ENCODE assay signal across 15 cellular contexts in the genomic region with DNA sequence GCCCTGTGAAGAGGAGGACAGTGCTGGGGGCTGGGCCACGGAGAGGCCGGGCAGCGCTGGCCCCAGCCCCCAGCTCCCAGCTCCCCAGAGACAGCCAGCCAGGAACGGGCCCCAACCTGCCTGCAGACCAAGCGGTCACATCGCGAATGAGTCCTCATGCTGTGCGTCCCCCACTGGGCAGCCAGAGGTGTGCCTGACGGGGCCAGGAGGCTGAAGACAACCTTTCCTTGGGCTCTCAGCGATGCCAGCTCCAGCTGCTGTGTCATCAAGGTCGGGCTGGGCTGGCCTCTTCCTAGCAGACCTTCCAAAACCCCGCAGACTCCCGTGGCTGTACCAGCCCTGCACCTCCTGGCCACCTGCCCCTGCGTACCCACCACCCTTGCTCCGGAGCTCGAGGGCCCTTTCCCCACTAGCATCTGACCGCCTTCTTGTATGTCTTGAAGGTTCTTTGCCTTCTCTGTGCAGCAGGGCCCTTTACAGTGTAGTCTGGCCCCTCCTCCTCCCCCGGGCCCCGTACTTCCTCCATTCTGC.
A peak's percentile ranks its signal among the peaks of the same experiment; 100 is the strongest.
DNase-seq lines count a peak whose midpoint lies in the region; ATAC-seq and TF ChIP-seq lines count a peak whose summit lies in the region.
"Had no signal": no experiment of that assay in that cellular context is flagged by ENCODE, and none has a peak within 500 bp of the region (broad histone marks: within the 10 kb centered on the region; RNA-seq: fewer than 3 reads in every experiment).

No MANE protein-coding gene starts in this region.

- WGBS in suprapubic skin: 88% methylated on average over 15 of the region's 19 CpGs

- intact Hi-C loops in ascending aorta (cut with DNase I): no loop called here
- intact Hi-C loops in left lung (cut with DNase I): no loop called here

- no peaks in the 10 kb centered on the region for H3K27me3 ChIP-seq in ascending aorta
- H3K27me3 ChIP-seq in left lung: peaks cover 0 to 4% of the 10 kb centered on the region in 2 donors
- H3K27me3 ChIP-seq in suprapubic skin: peaks cover 2% of the 10 kb centered on the region
- H3K27me3 ChIP-seq: hepatocyte, SJCRH30 had no signal

- TF ChIP-seq CTCF in ascending aorta (IDR thresholded peaks at IDR 0.05) (no peak), left lung (IDR thresholded peaks at IDR 0.05) (no peak), suprapubic skin (IDR thresholded peaks at IDR 0.05) (no peak)

- no peak for TF ChIP-seq EP300 in suprapubic skin (IDR thresholded peaks at IDR 0.05)

- H3K4me3 ChIP-seq in ascending aorta: no peak overlapping the region
- no peak overlapping the region for H3K4me3 ChIP-seq in left lung
- no peak overlapping the region for H3K4me3 ChIP-seq in suprapubic skin
- H3K4me3 ChIP-seq: hepatocyte, SJCRH30, thoracic aorta had no signal

- H3K9me3 ChIP-seq in ascending aorta (no peaks in the 10 kb centered on the region), left lung (no peaks in the 10 kb centered on the region), suprapubic skin (no peaks in the 10 kb centered on the region)
- H3K9me3 ChIP-seq: SJCRH30, thoracic aorta had no signal

- CTCF ChIA-PET in activated CD4-positive, alpha-beta T cell treated with anti-CD3 and anti-CD28 coated beads, Interleukin-2, amount 10 ng/mL, durations not matched to agents 7 days and 5 days (lab: Charles Lee): no interaction called here

- ATAC-seq in left lung: no peak
- ATAC-seq in HG03025 (IDR thresholded peaks at IDR 0.05; ENCODE audit: low FRiP score, unreplicated experiment): no peak
- ATAC-seq in GM18519 (IDR thresholded peaks at IDR 0.05; ENCODE audit: low FRiP score, unreplicated experiment): no peak

- no peaks in the 10 kb centered on the region for H3K27me3 Mint-ChIP-seq in activated CD4-positive, alpha-beta T cell treated with anti-CD3 and anti-CD28 coated beads, Interleukin-2, amount 10 ng/mL, durations not matched to agents 7 days and 5 days
- H3K27me3 Mint-ChIP-seq: activated CD4-positive, alpha-beta memory T cell treated with anti-CD3 and anti-CD28 coated beads, Interleukin-2, amount 10 ng/mL, durations not matched to agents 7 days and 5 days had no signal

- no peak for TF ChIP-seq POLR2A in suprapubic skin (IDR thresholded peaks at IDR 0.05)

- POLR2A ChIA-PET in activated CD4-positive, alpha-beta T cell treated with anti-CD3 and anti-CD28 coated beads, Interleukin-2, amount 10 ng/mL, durations not matched to agents 7 days and 5 days (lab: Charles Lee): no interaction called here

- H3K36me3 ChIP-seq in ascending aorta (no peaks in the 10 kb centered on the region), left lung (no peaks in the 10 kb centered on the region), suprapubic skin (no peaks in the 10 kb centered on the region)
- H3K36me3 ChIP-seq: SJCRH30, thoracic aorta had no signal

- no peaks in the 10 kb centered on the region for H3K9me3 Mint-ChIP-seq in activated CD4-positive, alpha-beta T cell treated with anti-CD3 and anti-CD28 coated beads, Interleukin-2, amount 10 ng/mL, durations not matched to agents 7 days and 5 days
- H3K9me3 Mint-ChIP-seq: activated CD4-positive, alpha-beta memory T cell treated with anti-CD3 and anti-CD28 coated beads, Interleukin-2, amount 10 ng/mL, durations not matched to agents 7 days and 5 days had no signal

- no peak overlapping the region for H3K4me3 Mint-ChIP-seq in activated CD4-positive, alpha-beta T cell treated with anti-CD3 and anti-CD28 coated beads, Interleukin-2, amount 10 ng/mL, durations not matched to agents 7 days and 5 days
- H3K4me3 Mint-ChIP-seq: activated CD4-positive, alpha-beta memory T cell treated with anti-CD3 and anti-CD28 coated beads, Interleukin-2, amount 10 ng/mL, durations not matched to agents 7 days and 5 days; brain had no signal

- H3K27ac Mint-ChIP-seq in activated CD4-positive, alpha-beta T cell treated with anti-CD3 and anti-CD28 coated beads, Interleukin-2, amount 10 ng/mL, durations not matched to agents 7 days and 5 days: no peak overlapping the region
- H3K27ac Mint-ChIP-seq: activated CD4-positive, alpha-beta memory T cell treated with anti-CD3 and anti-CD28 coated beads, Interleukin-2, amount 10 ng/mL, durations not matched to agents 7 days and 5 days had no signal

- no peak overlapping the region for H3K27ac ChIP-seq in ascending aorta
- H3K27ac ChIP-seq in left lung: no peak overlapping the region
- H3K27ac ChIP-seq in suprapubic skin: no peak overlapping the region
- H3K27ac ChIP-seq: hepatocyte, SJCRH30, thoracic aorta had no signal

- peak; percentile 1 for DNase-seq in activated CD4-positive, alpha-beta T cell treated with anti-CD3 and anti-CD28 coated beads for 48 hours
- DNase-seq in activated CD4-positive, alpha-beta T cell treated with anti-CD3 and anti-CD28 coated beads, Interleukin-2, amount 10 ng/mL, durations not matched to agents 7 days and 5 days: no peak
- DNase-seq in ascending aorta (ENCODE audit: low spot score in 2 of 2) (peak; percentile 4 to 50), left lung (peak; percentile 20 to 69), suprapubic skin (ENCODE audit: low spot score in 2 of 2) (peak; percentile 47 to 74), cerebellar cortex (ENCODE audit: low spot score) (no peak)
- DNase-seq: activated CD4-positive, alpha-beta memory T cell treated with anti-CD3 and anti-CD28 coated beads, Interleukin-2, amount 10 ng/mL, durations not matched to agents 7 days and 5 days; NCI-H1436; T-helper 9 cell had no signal

- H3K4me1 Mint-ChIP-seq in activated CD4-positive, alpha-beta T cell treated with anti-CD3 and anti-CD28 coated beads, Interleukin-2, amount 10 ng/mL, durations not matched to agents 7 days and 5 days: no peaks in the 10 kb centered on the region
- H3K4me1 Mint-ChIP-seq: activated CD4-positive, alpha-beta memory T cell treated with anti-CD3 and anti-CD28 coated beads, Interleukin-2, amount 10 ng/mL, durations not matched to agents 7 days and 5 days had no signal

- no peaks in the 10 kb centered on the region for H3K4me1 ChIP-seq in ascending aorta
- no peaks in the 10 kb centered on the region for H3K4me1 ChIP-seq in left lung
- no peaks in the 10 kb centered on the region for H3K4me1 ChIP-seq in suprapubic skin
- H3K4me1 ChIP-seq: SJCRH30 had no signal

- H3K36me3 Mint-ChIP-seq in activated CD4-positive, alpha-beta T cell treated with anti-CD3 and anti-CD28 coated beads, Interleukin-2, amount 10 ng/mL, durations not matched to agents 7 days and 5 days (ENCODE audit: low read depth): no peaks in the 10 kb centered on the region
- H3K36me3 Mint-ChIP-seq: brain had no signal

Comparison
In these comparisons a context has a peak if more than half of its experiments do, and no peak if none do; other contexts are left out.
1. DNase-seq: peak in activated CD4-positive, alpha-beta T cell treated with anti-CD3 and anti-CD28 coated beads for 48 hours (single experiment), ascending aorta (2 of 2), left lung (2 of 2) and suprapubic skin (2 of 2); none in activated CD4-positive, alpha-beta T cell treated with anti-CD3 and anti-CD28 coated beads, Interleukin-2, amount 10 ng/mL, durations not matched to agents 7 days and 5 days (single experiment) and cerebellar cortex (single experiment).